21 cellular contexts compared by ENCODE assay signal in genomic region chr22:47987885-47988515, GRCh38.
DNase-seq lines count a peak whose midpoint lies in the region; ATAC-seq, FAIRE-seq and TF ChIP-seq lines count a peak whose summit lies in the region.
"Had no signal": no experiment of that assay in that cellular context is flagged by ENCODE, and none has a peak within 500 bp of the region (broad histone marks: within the 10 kb centered on the region; RNA-seq: fewer than 3 reads in every experiment).

No MANE protein-coding gene starts in this region.

- no peak for FAIRE-seq in GM12878 (lab: Jason Lieb, UNC)
- FAIRE-seq: A204.1, H1, HepG2 had no signal

- in situ Hi-C loops in GM12878 (cut with MboI) = no loop called here

- H3K27ac ChIP-seq in OCI-LY3 (ENCODE audit: low read length) (peak overlapping the region; percentile 19), GM12878 (ENCODE audit: control insufficient read depth, insufficient read depth) (no peak overlapping the region)

- TF ChIP-seq EP300 in GM12878 (IDR thresholded peaks at IDR 0.05; ENCODE audit: borderline replicate concordance in 1 of 2, control insufficient read depth in 1 of 2, low read depth in 2 of 2, low read length in 2 of 2) = no peak

- H2AFZ ChIP-seq in OCI-LY3 (ENCODE audit: low read depth, low read length) (no peak overlapping the region), GM12878 (ENCODE audit: control insufficient read depth, low read depth, low read length) (no peak overlapping the region)

- CTCF ChIA-PET in GM12878 (lab: Yijun Ruan, JAX) = interaction anchor here (0.7 kb wide), 1 partner anchor 99 kb away, joined by 5 read pairs; no protein-coding TSS in a partner anchor

- RAD21 ChIA-PET in GM12878 (lab: Charles Lee; ENCODE audit: unreplicated experiment) = no interaction called here

- H3K27me3 Mint-ChIP-seq in stimulated activated naive B cell treated with anti-CD40 and anti-IgM and Interleukin-4, amounts not matched to agents 10 μg/mL and 1 μg/mL and 100 μg/mL, for 72 hours = peaks cover 17 to 27% of the 10 kb centered on the region in 2 donors

- intact Hi-C loops in GM12878 (cut with micrococcal nuclease; ENCODE audit: unreplicated experiment) = no loop called here

- peaks cover 5% of the 10 kb centered on the region; the same call in 1 of the 2 replicates for H3K9me3 ChIP-seq in OCI-LY3 (ENCODE audit: insufficient read depth, low read length)
- no peaks in the 10 kb centered on the region; the same call in 2 of the 3 replicates for H3K9me3 ChIP-seq in GM12878 (replicated peaks; ENCODE audit: control insufficient read depth, insufficient read depth, low read length)
- H3K9me3 ChIP-seq: BE2C had no signal

- peaks cover 17% of the 10 kb centered on the region for H3K36me3 ChIP-seq in OCI-LY3 (replicated peaks; ENCODE audit: low read depth, low read length)
- no peaks in the 10 kb centered on the region for H3K36me3 ChIP-seq in GM12878 (ENCODE audit: control insufficient read depth in 2 of 2, insufficient read depth in 2 of 2, low read length in 1 of 2)
- H3K36me3 ChIP-seq: BE2C had no signal

- H3K79me2 ChIP-seq in OCI-LY3 (ENCODE audit: low read length) (no peaks in the 10 kb centered on the region), GM12878 (ENCODE audit: control insufficient read depth, insufficient read depth, low read length) (no peaks in the 10 kb centered on the region)

- H3K4me1 ChIP-seq in OCI-LY3 (ENCODE audit: low read length) (peaks cover 38% of the 10 kb centered on the region), GM12878 (ENCODE audit: control insufficient read depth, insufficient read depth, low read length) (no peaks in the 10 kb centered on the region)
- H3K4me1 ChIP-seq: BE2C had no signal

- peaks cover 6 to 9% of the 10 kb centered on the region in 2 donors for H3K4me1 Mint-ChIP-seq in stimulated activated naive B cell treated with anti-CD40 and anti-IgM and Interleukin-4, amounts not matched to agents 10 μg/mL and 1 μg/mL and 100 μg/mL, for 72 hours
- H3K4me1 Mint-ChIP-seq: CD4-positive, CD25-positive, alpha-beta regulatory T cell; CD8-positive, alpha-beta memory T cell; H9 had no signal

- no peak for TF ChIP-seq CTCF in GM12865 (IDR thresholded peaks at IDR 0.05; ENCODE audit: insufficient read depth, low read depth, low read length, missing control alignments)
- TF ChIP-seq CTCF in OCI-LY3 (IDR thresholded peaks at IDR 0.05; ENCODE audit: low read depth, low read length) = no peak
- TF ChIP-seq CTCF in GM12878 (IDR thresholded peaks at IDR 0.05 in 2 of 3, conservative IDR thresholded peaks at IDR 0.05 in 1 of 3; ENCODE audit: control insufficient read depth in 2 of 3, extremely low read depth in 1 of 3, insufficient read depth in 1 of 3, low read depth in 3 of 3, low read length in 3 of 3) = no peak

- no peak overlapping the region for H3K9ac ChIP-seq in OCI-LY3 (ENCODE audit: low read length)
- no peak overlapping the region for H3K9ac ChIP-seq in GM12878 (ENCODE audit: control insufficient read depth, insufficient read depth, low read length)

- H3K36me3 Mint-ChIP-seq in stimulated activated naive B cell treated with anti-CD40 and anti-IgM and Interleukin-4, amounts not matched to agents 10 μg/mL and 1 μg/mL and 100 μg/mL, for 72 hours = peaks cover 2 to 17% of the 10 kb centered on the region in 2 donors
- H3K36me3 Mint-ChIP-seq: CD4-positive, CD25-positive, alpha-beta regulatory T cell had no signal

- POLR2A ChIA-PET in GM12878 (lab: Charles Lee) = no interaction called here

- SMC1A ChIA-PET in GM12878 (lab: Charles Lee; ENCODE audit: uncharacterized antibody, unreplicated experiment) = interaction anchor here (0.7 kb wide), 1 partner anchor 12 kb away, joined by 5 read pairs; no protein-coding TSS in a partner anchor

- H3K4me3 Mint-ChIP-seq in stimulated activated naive B cell treated with anti-CD40 and anti-IgM and Interleukin-4, amounts not matched to agents 10 μg/mL and 1 μg/mL and 100 μg/mL, for 72 hours = no peak overlapping the region
- H3K4me3 Mint-ChIP-seq: CD8-positive, alpha-beta memory T cell; H9 had no signal

- no peaks in the 10 kb centered on the region for H4K20me1 ChIP-seq in OCI-LY3 (ENCODE audit: insufficient read depth, low read length)
- H4K20me1 ChIP-seq in GM12878 (ENCODE audit: control insufficient read depth, insufficient read depth) = no peaks in the 10 kb centered on the region

- TF ChIP-seq POLR2A in GM12878 (IDR thresholded peaks at IDR 0.05; ENCODE audit: low read depth, low read length) = no peak

- H3K27me3 ChIP-seq in OCI-LY3 (ENCODE audit: low read depth, low read length) (no peaks in the 10 kb centered on the region), GM12878 (replicated peaks in 1 of 2; ENCODE audit: control insufficient read depth in 2 of 2, insufficient read depth in 2 of 2, low read length in 1 of 2) (no peaks in the 10 kb centered on the region)
- H3K27me3 ChIP-seq: BE2C had no signal

- H3K4me3 ChIP-seq in GM12865 (ENCODE audit: low read depth, low read length) (no peak overlapping the region), OCI-LY3 (ENCODE audit: low read length) (no peak overlapping the region), GM12878 (no peak overlapping the region)

- TF ChIP-seq RAD21 in GM12878 (IDR thresholded peaks at IDR 0.05; ENCODE audit: insufficient read depth, low read depth, low read length) = no peak

- WGBS in GM12878 (ENCODE audit: insufficient coverage, insufficient replicate concordance, low lambda C conversion rate, missing lambda C conversion rate) = 0% methylated on average over 2 of the region's 2 CpGs

- no peak; the same call in 2 of the 3 replicates for ATAC-seq in GM12878
- peak; percentile 92 to 94 for ATAC-seq in stimulated activated naive B cell treated with anti-CD40 and anti-IgM and Interleukin-4, amounts not matched to agents 10 μg/mL and 1 μg/mL and 100 μg/mL, for 72 hours (replicated peaks)
- ATAC-seq: HepG2 had no signal

- H3K4me2 ChIP-seq in OCI-LY3 (ENCODE audit: low read length) (no peak overlapping the region), GM12878 (ENCODE audit: control insufficient read depth, insufficient read depth) (no peak overlapping the region)

- peak overlapping the region; percentile 15 for H3K27ac Mint-ChIP-seq in stimulated activated naive B cell treated with anti-CD40 and anti-IgM and Interleukin-4, amounts not matched to agents 10 μg/mL and 1 μg/mL and 100 μg/mL, for 72 hours
- H3K27ac Mint-ChIP-seq: CD4-positive, CD25-positive, alpha-beta regulatory T cell; CD8-positive, alpha-beta memory T cell; H9 had no signal

- peak; percentile 19 for DNase-seq in GM12865 (ENCODE audit: low read depth)
- DNase-seq in GM12878 (ENCODE audit: low read depth, low spot score) = peak; percentile 2
- peak; percentile 31 for DNase-seq in stimulated activated naive B cell treated with anti-CD40 and anti-IgM and Interleukin-4, amounts not matched to agents 10 μg/mL and 1 μg/mL and 100 μg/mL, for 72 hours
- DNase-seq in kidney glomerular epithelial cell (lab: John Stamatoyannopoulos, UW) = no peak
- no peak for DNase-seq in NCI-H1436 (lab: John Stamatoyannopoulos, UW)
- DNase-seq in NCI-H2029 (lab: John Stamatoyannopoulos, UW) = no peak
- DNase-seq: ACHN; BE2C; C1 segment of cervical spinal cord; CD4-positive, CD25-positive, alpha-beta regulatory T cell; CD8-positive, alpha-beta memory T cell; COR-L47; DMS 273 treated with DMSO at 0.1 percent for 48 hours; DMS53; DND-41; EL; H9 had no signal

- H3K9me3 Mint-ChIP-seq in stimulated activated naive B cell treated with anti-CD40 and anti-IgM and Interleukin-4, amounts not matched to agents 10 μg/mL and 1 μg/mL and 100 μg/mL, for 72 hours = peaks cover 11 to 19% of the 10 kb centered on the region in 2 donors

- BruUV-seq in GM12878 (replicated peaks; lab: Mats Ljungman, UMichigan) = no TSS peak

TF ChIP-seq in GM12878, 131 proteins besides CTCF, POLR2A, EP300 and RAD21:
- TF ChIP-seq SP1 (IDR thresholded peaks at IDR 0.05; ENCODE audit: low read depth, low read length) = no peak
- no peak for TF ChIP-seq GABPA (IDR thresholded peaks at IDR 0.05; ENCODE audit: low read depth)

Comparison
In these comparisons a context has a peak if more than half of its experiments do, and no peak if none do; other contexts are left out.
1. DNase-seq: peak in GM12865 (single experiment), GM12878 (single experiment) and stimulated activated naive B cell treated with anti-CD40 and anti-IgM and Interleukin-4, amounts not matched to agents 10 μg/mL and 1 μg/mL and 100 μg/mL, for 72 hours (single experiment); none in kidney glomerular epithelial cell (single experiment), NCI-H1436 (single experiment) and NCI-H2029 (single experiment).